ENCODE assay signal across 10 cellular contexts in genomic region chr16:67149276-67150057, GRCh38. TPM values are rescaled to one million over a fixed set of nuclear protein-coding genes. Genes with fewer than 3 reads are reported as not detected.
DNase-seq lines count a peak whose midpoint lies in the region; ATAC-seq and TF ChIP-seq lines count a peak whose summit lies in the region.
"Had no signal": no experiment of that assay in that cellular context is flagged by ENCODE, and none has a peak within 500 bp of the region (broad histone marks: within the 10 kb centered on the region; RNA-seq: fewer than 3 reads in every experiment).

No MANE protein-coding gene starts in this region.

- H2AFZ ChIP-seq in PC-9 = no peak overlapping the region

- BruUV-seq in Calu3 (replicated peaks; lab: Mats Ljungman, UMichigan) (TSS peak; percentile 28), PC-9 (replicated peaks; lab: Mats Ljungman, UMichigan) (TSS peak; percentile 16)

- H3K4me3 ChIP-seq in PC-9 (no peak overlapping the region), fibroblast of the aortic adventitia (ENCODE audit: low read depth, low read length) (peak overlapping the region; percentile 73)

- peaks cover 24% of the 10 kb centered on the region for H3F3A ChIP-seq in PC-9 (ENCODE audit: insufficient read depth, low read depth)

- DNase-seq in Calu3 = no peak
- no peak for DNase-seq in PC-9
- DNase-seq in fibroblast of the aortic adventitia (ENCODE audit: low read depth) = no peak
- peak; percentile 82 for DNase-seq in posterior vena cava (ENCODE audit: low spot score)
- no peak for DNase-seq in CD1c-positive myeloid dendritic cell (ENCODE audit: extremely low spot score)
- no peak for DNase-seq in SIG-M5 (lab: John Stamatoyannopoulos, UW)
- DNase-seq in HK-2 (ENCODE audit: unreplicated experiment) = no peak
- DNase-seq: NCI-H1436 treated with DMSO at 0.1 percent for 48 hours had no signal

- CTCF ChIA-PET in Calu3 (lab: Charles Lee) (interaction anchor here (0.6 kb wide), 1 partner anchor 56 kb away, joined by 3 read pairs; no protein-coding TSS in a partner anchor), PC-9 (lab: Charles Lee) (no interaction called here)

- POLR2A ChIA-PET in PC-9 (lab: Charles Lee; ENCODE audit: unreplicated experiment) = no interaction called here

- H3K4me1 ChIP-seq in PC-9 (replicated peaks; ENCODE audit: insufficient read depth) = no peaks in the 10 kb centered on the region

- H3K27ac Mint-ChIP-seq in Calu3 (ENCODE audit: unreplicated experiment) = no peak overlapping the region

- no peak overlapping the region for H3K27ac ChIP-seq in PC-9
- H3K27ac ChIP-seq: SK-N-MC had no signal

- H3K9me3 Mint-ChIP-seq in Calu3 (ENCODE audit: low read depth, unreplicated experiment) = no peaks in the 10 kb centered on the region

- no peaks in the 10 kb centered on the region for H3K27me3 Mint-ChIP-seq in Calu3 (ENCODE audit: unreplicated experiment)

- no peaks in the 10 kb centered on the region for H3K9me3 ChIP-seq in PC-9 (ENCODE audit: insufficient read depth, low read depth)

- 0 out of 2 replicates have a peak, but pooled peaks cover 3% of the 10 kb centered on the region for H4K20me1 ChIP-seq in PC-9 (ENCODE audit: insufficient read depth)

- H3K27me3 ChIP-seq in PC-9 (ENCODE audit: insufficient read depth, low read depth) = no peaks in the 10 kb centered on the region

- intact Hi-C loops in Calu3 (cut with micrococcal nuclease; ENCODE audit: unreplicated experiment) = loop anchor here (5.0 to 10.0 kb wide), 2 partner anchors 135 to 172 kb away; no protein-coding TSS in a partner anchor
- intact Hi-C loops in PC-9 (cut with micrococcal nuclease; ENCODE audit: unreplicated experiment) = loop anchor here (2.0 kb wide), 1 partner anchor 49 kb away; the partner anchor contains the start of gene ELMO3
- intact Hi-C loops in posterior vena cava (cut with DNase I) = loop anchor here in 1 of 2 donors (10.0 kb wide), 1 partner anchor 415 kb away; no protein-coding TSS in a partner anchor

- no peak for ATAC-seq in GM21367 (IDR thresholded peaks at IDR 0.05; ENCODE audit: unreplicated experiment)

- peaks cover 48% of the 10 kb centered on the region for H3K36me3 Mint-ChIP-seq in Calu3 (ENCODE audit: insufficient read depth, unreplicated experiment)

- peak overlapping the region; percentile 71 for H3K4me3 Mint-ChIP-seq in Calu3 (ENCODE audit: low read depth, unreplicated experiment)

- no peak overlapping the region for H3K4me2 ChIP-seq in PC-9

- TF ChIP-seq CTCF in Calu3 (IDR thresholded peaks at IDR 0.05; ENCODE audit: unreplicated experiment) = no peak
- TF ChIP-seq CTCF in PC-9 (conservative IDR thresholded peaks at IDR 0.05) = no peak
- no peak for TF ChIP-seq CTCF in fibroblast of the aortic adventitia (IDR thresholded peaks at IDR 0.05; ENCODE audit: insufficient read depth, low read length)

- no peaks in the 10 kb centered on the region for H3K36me3 ChIP-seq in PC-9 (ENCODE audit: low read depth)

- no peaks in the 10 kb centered on the region for H3K4me1 Mint-ChIP-seq in Calu3 (ENCODE audit: low read depth, unreplicated experiment)

- H3K9me2 ChIP-seq in PC-9 (ENCODE audit: insufficient read depth) = no peaks in the 10 kb centered on the region

- H3K79me2 ChIP-seq in PC-9 (ENCODE audit: low read depth) = no peaks in the 10 kb centered on the region

RNA-seq across cellular contexts. Expression of gene B3GNT9, which starts 1.3 kb away (rescaled TPM):
- 6.8 and 8.0 TPM in 2 replicates for total RNA-seq in Calu3 (2022)
- 4.0 and 4.2 TPM in 2 replicates for total RNA-seq in PC-9 (2021)
- 37.0 and 42.4 TPM in 2 replicates for total RNA-seq in fibroblast of the aortic adventitia (ENCODE audit: low replicate concordance)
- total RNA-seq in posterior vena cava = 10 to 100 TPM; 13.0 to 22.0 TPM

RNA-seq across cellular contexts. Expression of gene TRADD, which starts 10.2 kb away (rescaled TPM):
- total RNA-seq in Calu3 (2022) = 34.9 and 42.7 TPM in 2 replicates
- total RNA-seq in PC-9 (2021) = 38.0 and 50.3 TPM in 2 replicates
- 12.3 and 29.1 TPM in 2 replicates for total RNA-seq in fibroblast of the aortic adventitia (ENCODE audit: low replicate concordance)
- total RNA-seq in posterior vena cava = 10 to 100 TPM; 15.6 to 17.4 TPM

RNA-seq across cellular contexts. Expression of gene FBXL8, which starts 10.3 kb away (rescaled TPM):
- total RNA-seq in Calu3 (2022) (32.0 and 36.6 TPM in 2 replicates), PC-9 (2021) (53.2 and 54.4 TPM in 2 replicates), fibroblast of the aortic adventitia (ENCODE audit: low replicate concordance) (11.3 and 29.7 TPM in 2 replicates), posterior vena cava (10 to 100 TPM in 1 of 2 donors, 1 to 10 TPM in 1; 9.2 to 13.0 TPM)

RNA-seq across cellular contexts. Expression of gene HSF4, which starts 15.1 kb away (rescaled TPM):
- total RNA-seq in Calu3 (2022) (57.1 and 60.7 TPM in 2 replicates), PC-9 (2021) (96.9 and 100 TPM in 2 replicates), fibroblast of the aortic adventitia (ENCODE audit: low replicate concordance) (6.4 and 17.9 TPM in 2 replicates), posterior vena cava (10 to 100 TPM; 25.8 to 40.1 TPM)

RNA-seq across cellular contexts. Expression of gene NOL3, which starts 20.9 kb away (rescaled TPM):
- total RNA-seq in Calu3 (2022) = 33.5 and 35.7 TPM in 2 replicates
- 68.0 and 76.8 TPM in 2 replicates for total RNA-seq in PC-9 (2021)
- 10.1 and 27.1 TPM in 2 replicates for total RNA-seq in fibroblast of the aortic adventitia (ENCODE audit: low replicate concordance)
- 10 to 100 TPM; 18.8 to 31.6 TPM for total RNA-seq in posterior vena cava
